ENCODE assay signal across 1 cellular context in genomic region chr1:228457017-228457395, GRCh38.
TF ChIP-seq lines count a peak whose summit lies in the region.

No MANE protein-coding gene starts in this region.

TF ChIP-seq in GM23338, 12 proteins besides CTCF, POLR2A, EP300 and RAD21:
- TF ChIP-seq ZNF462 (CRISPR knock-in tag; IDR thresholded peaks at IDR 0.05): no peak
- TF ChIP-seq STAT1 (IDR thresholded peaks at IDR 0.05; ENCODE audit: unreplicated experiment): no peak
- TF ChIP-seq POLR2AphosphoS5 (IDR thresholded peaks at IDR 0.05; ENCODE audit: low read depth): no peak
- no peak for TF ChIP-seq REST (IDR thresholded peaks at IDR 0.05; ENCODE audit: unreplicated experiment)
- no peak for TF ChIP-seq JUNB (IDR thresholded peaks at IDR 0.05; ENCODE audit: unreplicated experiment)
- no peak for TF ChIP-seq EZH2 (IDR thresholded peaks at IDR 0.05; ENCODE audit: low read depth, unreplicated experiment)
- no peak for TF ChIP-seq ZNF331 (CRISPR knock-in tag; IDR thresholded peaks at IDR 0.05; ENCODE audit: low read depth)
- TF ChIP-seq ETS1 (IDR thresholded peaks at IDR 0.05): no peak
- no peak for TF ChIP-seq EZH2phosphoT487 (IDR thresholded peaks at IDR 0.05; ENCODE audit: unreplicated experiment)
- no peak for TF ChIP-seq ZNF114 (CRISPR knock-in tag; IDR thresholded peaks at IDR 0.05)
- TF ChIP-seq CREB1 (CRISPR knock-in tag; IDR thresholded peaks at IDR 0.05; ENCODE audit: low read depth): no peak
- no peak for TF ChIP-seq NANOG (IDR thresholded peaks at IDR 0.05; ENCODE audit: borderline replicate concordance)
